ENCODE assay signal across 36 cellular contexts in the genomic region with DNA sequence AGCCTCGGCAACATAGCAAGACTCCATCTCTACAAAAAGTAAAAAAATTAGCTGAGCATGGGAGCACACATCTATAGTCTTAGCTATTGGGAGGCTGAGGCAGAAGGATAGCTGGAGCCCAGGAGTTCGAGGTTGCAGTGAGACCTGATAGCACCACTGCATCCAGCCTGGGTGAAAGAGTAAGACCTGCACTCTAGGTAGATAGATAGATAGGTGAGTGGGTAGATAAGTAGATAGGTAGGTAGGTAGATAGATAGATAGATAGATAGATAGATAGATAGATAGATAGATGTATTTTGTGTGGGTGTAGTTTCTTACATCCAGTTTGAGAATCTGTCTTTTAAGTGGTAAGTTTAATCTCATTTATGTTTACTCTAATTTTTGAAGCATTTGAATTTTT.
"Had no signal": no experiment of that assay in that cellular context is flagged by ENCODE, and none has a peak within 500 bp of the region (broad histone marks: within the 10 kb centered on the region; RNA-seq: fewer than 3 reads in every experiment).

No MANE protein-coding gene starts in this region.

- H3K4me3 ChIP-seq: adrenal gland, body of pancreas, breast epithelium had no signal

- H3K36me3 Mint-ChIP-seq: activated CD4-positive, alpha-beta memory T cell treated with anti-CD3 and anti-CD28 coated beads for 36 hours; activated naive CD4-positive, alpha-beta T cell treated with anti-CD3 and anti-CD28 coated beads, Interleukin-2, amount 50 U/mL, for 72 hours; activated naive CD8-positive, alpha-beta T cell treated with anti-CD3 and anti-CD28 coated beads for 36 hours had no signal

- H3K27me3 ChIP-seq: adrenal gland, body of pancreas, brain microvascular endothelial cell, breast epithelium had no signal

- DNase-seq: activated B cell treated with CpG ODN at 0.5 μM for 24 hours; activated CD4-positive, alpha-beta memory T cell treated with anti-CD3 and anti-CD28 coated beads for 36 hours; activated CD4-positive, alpha-beta T cell treated with anti-CD3 and anti-CD28 coated beads for 48 hours; activated CD4-positive, alpha-beta T cell treated with anti-CD3 and anti-CD28 coated beads, Interleukin-2, amount 50 U/mL, for 1 hour; activated CD4-positive, alpha-beta T cell treated with anti-CD3 and anti-CD28 coated beads, Interleukin-2, amount 50 U/mL, for 4 hours; activated CD4-positive, CD25-positive, alpha-beta regulatory T cell treated with anti-CD3 and anti-CD28 coated beads, Interleukin-2, amount 50 U/mL, for 72 hours; activated CD8-positive, alpha-beta memory T cell treated with anti-CD3 and anti-CD28 coated beads, Interleukin-2, amount 50 U/mL, for 4 hours; activated CD8-positive, alpha-beta T cell treated with anti-CD3 and anti-CD28 coated beads for 36 hours; activated effector memory CD4-positive, alpha-beta T cell treated with anti-CD3 and anti-CD28 coated beads, Interleukin-2, amount 50 U/mL, for 16 hours; activated gamma-delta T cell treated with Interleukin-2 at 50 U/mL for 16 hours; activated naive CD4-positive, alpha-beta T cell; activated naive CD4-positive, alpha-beta T cell treated with anti-CD3 and anti-CD28 coated beads for 36 hours; activated naive CD4-positive, alpha-beta T cell treated with anti-CD3 and anti-CD28 coated beads, Interleukin-2, amount 50 U/mL, for 16 hours; activated naive CD8-positive, alpha-beta T cell treated with anti-CD3 and anti-CD28 coated beads for 36 hours; activated T-cell treated with anti-CD3 and anti-CD28 coated beads for 4 hours; activated T-cell treated with anti-CD3 and anti-CD28 coated beads, Interleukin-2, amount 50 U/mL, for 1 hour; activated T-cell treated with anti-CD3 and anti-CD28 coated beads, Interleukin-2, amount 50 U/mL, for 4 hours; activated T-cell treated with anti-CD3 and anti-CD28 coated beads, Interleukin-2, amount 50 U/mL, for 72 hours; adrenal gland; amniotic stem cell; aorta; body of pancreas; brain microvascular endothelial cell; central memory CD4-positive, alpha-beta T cell; T-helper 1 cell; T-helper 2 cell; T-helper 9 cell had no signal

- H3K9me3 Mint-ChIP-seq: activated B cell treated with CpG ODN at 0.5 μM for 24 hours; activated CD4-positive, alpha-beta memory T cell treated with anti-CD3 and anti-CD28 coated beads for 36 hours; activated naive CD4-positive, alpha-beta T cell treated with anti-CD3 and anti-CD28 coated beads, Interleukin-2, amount 50 U/mL, for 72 hours; activated naive CD8-positive, alpha-beta T cell treated with anti-CD3 and anti-CD28 coated beads for 36 hours; activated T-cell treated with anti-CD3 and anti-CD28 coated beads, Interleukin-2, amount 50 U/mL, for 4 hours; activated T-cell treated with anti-CD3 and anti-CD28 coated beads, Interleukin-2, amount 50 U/mL, for 72 hours; activated T-helper 1 cell treated with anti-CD3 and anti-CD28 coated beads, Interleukin-12 subunit alpha, Interleukin-12 subunit beta, Interleukin-2, Interleukin-4 antibody, amounts not matched to agents 30 ng/mL and 10 ng/mL and 1 ng/mL, durations not matched to agents 14 hours and 24 hours and 36 hours; activated T-helper 17 cell treated with anti-CD3 and anti-CD28 coated beads, Interleukin-2, amount 50 U/mL, for 72 hours had no signal

- FAIRE-seq: astrocyte, TTC549 had no signal

- H3K27ac Mint-ChIP-seq: activated B cell treated with CpG ODN at 0.5 μM for 24 hours; activated CD4-positive, alpha-beta memory T cell treated with anti-CD3 and anti-CD28 coated beads for 36 hours; activated CD8-positive, alpha-beta T cell treated with anti-CD3 and anti-CD28 coated beads for 36 hours; activated naive CD4-positive, alpha-beta T cell treated with anti-CD3 and anti-CD28 coated beads for 36 hours; activated naive CD4-positive, alpha-beta T cell treated with anti-CD3 and anti-CD28 coated beads, Interleukin-2, amount 50 U/mL, for 72 hours; activated naive CD8-positive, alpha-beta T cell treated with anti-CD3 and anti-CD28 coated beads for 36 hours; activated T-cell treated with anti-CD3 and anti-CD28 coated beads, Interleukin-2, amount 50 U/mL, for 72 hours; activated T-helper 1 cell treated with anti-CD3 and anti-CD28 coated beads, Interleukin-12 subunit alpha, Interleukin-12 subunit beta, Interleukin-2, Interleukin-4 antibody, amounts not matched to agents 30 ng/mL and 10 ng/mL and 1 ng/mL, durations not matched to agents 14 hours and 24 hours and 36 hours; activated T-helper 17 cell treated with anti-CD3 and anti-CD28 coated beads, Interleukin-2, amount 50 U/mL, for 72 hours; T-helper 1 cell treated with Interleukin-12 subunit alpha and Interleukin-12 subunit beta and Interleukin-4 antibody, amounts not matched to agents 30 μg/mL and 1 μg/mL, for 36 hours; T-helper 2 cell treated with Interferon-gamma antibody and Interleukin-4, amounts not matched to agents 5 μg/mL and 100 μg/mL, for 36 hours had no signal

- H3K27me3 Mint-ChIP-seq: activated B cell treated with CpG ODN at 0.5 μM for 24 hours; activated CD4-positive, alpha-beta memory T cell treated with anti-CD3 and anti-CD28 coated beads for 36 hours; activated CD8-positive, alpha-beta T cell treated with anti-CD3 and anti-CD28 coated beads for 36 hours; activated naive CD8-positive, alpha-beta T cell treated with anti-CD3 and anti-CD28 coated beads for 36 hours; activated T-helper 17 cell treated with anti-CD3 and anti-CD28 coated beads, Interleukin-2, amount 50 U/mL, for 72 hours had no signal

- ATAC-seq: activated CD8-positive, alpha-beta T cell treated with anti-CD3 and anti-CD28 coated beads for 36 hours; activated naive CD4-positive, alpha-beta T cell treated with anti-CD3 and anti-CD28 coated beads, Interleukin-2, amount 50 U/mL, for 72 hours; activated T-cell treated with anti-CD3 and anti-CD28 coated beads, Interleukin-2, amount 50 U/mL, for 4 hours; activated T-cell treated with anti-CD3 and anti-CD28 coated beads, Interleukin-2, amount 50 U/mL, for 72 hours; activated T-helper 17 cell treated with anti-CD3 and anti-CD28 coated beads, Interleukin-2, amount 50 U/mL, for 72 hours; body of pancreas had no signal

- H3K4me1 Mint-ChIP-seq: activated B cell treated with CpG ODN at 0.5 μM for 24 hours had no signal

- H3K27ac ChIP-seq: adrenal gland, body of pancreas, breast epithelium, VCaP had no signal

- H3K4me1 ChIP-seq: body of pancreas, breast epithelium had no signal

- H3K36me3 ChIP-seq: breast epithelium had no signal

- H3K4me3 Mint-ChIP-seq: activated B cell treated with CpG ODN at 0.5 μM for 24 hours; activated CD4-positive, alpha-beta memory T cell treated with anti-CD3 and anti-CD28 coated beads for 36 hours; activated CD8-positive, alpha-beta T cell treated with anti-CD3 and anti-CD28 coated beads for 36 hours; activated naive CD4-positive, alpha-beta T cell treated with anti-CD3 and anti-CD28 coated beads for 36 hours; activated naive CD8-positive, alpha-beta T cell treated with anti-CD3 and anti-CD28 coated beads for 36 hours; activated T-cell treated with anti-CD3 and anti-CD28 coated beads, Interleukin-2, amount 50 U/mL, for 4 hours; activated T-cell treated with anti-CD3 and anti-CD28 coated beads, Interleukin-2, amount 50 U/mL, for 72 hours; activated T-helper 1 cell treated with anti-CD3 and anti-CD28 coated beads, Interleukin-12 subunit alpha, Interleukin-12 subunit beta, Interleukin-2, Interleukin-4 antibody, amounts not matched to agents 30 ng/mL and 10 ng/mL and 1 ng/mL, durations not matched to agents 14 hours and 24 hours and 36 hours; activated T-helper 17 cell treated with anti-CD3 and anti-CD28 coated beads, Interleukin-2, amount 50 U/mL, for 72 hours; T-helper 1 cell treated with Interleukin-12 subunit alpha and Interleukin-12 subunit beta and Interleukin-4 antibody, amounts not matched to agents 30 μg/mL and 1 μg/mL, for 36 hours; T-helper 2 cell treated with Interferon-gamma antibody and Interleukin-4, amounts not matched to agents 5 μg/mL and 100 μg/mL, for 36 hours had no signal

- H3K9me3 ChIP-seq: adrenal gland, body of pancreas, breast epithelium had no signal
